In genomic region chr17:58535431-58535830, GRCh38 we compare ENCODE assay signal across 17 cellular contexts. TPM values are rescaled to one million over a fixed set of nuclear protein-coding genes. Genes with fewer than 3 reads are reported as not detected.
DNase-seq lines count a peak whose midpoint lies in the region; ATAC-seq, FAIRE-seq and TF ChIP-seq lines count a peak whose summit lies in the region.
"Had no signal": no experiment of that assay in that cellular context is flagged by ENCODE, and none has a peak within 500 bp of the region (broad histone marks: within the 10 kb centered on the region; RNA-seq: fewer than 3 reads in every experiment).

No MANE protein-coding gene starts in this region.

- FAIRE-seq in HTR-8/SVneo (lab: Jason Lieb, UNC) (peak; percentile 74), bronchial epithelial cell (lab: Jason Lieb, UNC) (no peak)
- FAIRE-seq: islet of Langerhans had no signal

- H3K4me3 ChIP-seq in bronchial epithelial cell (ENCODE audit: low read depth, low read length), result no peak overlapping the region
- H3K4me3 ChIP-seq: Peyer's patch had no signal

- ATAC-seq in GM19035 (IDR thresholded peaks at IDR 0.05; ENCODE audit: unreplicated experiment) (no peak), GM19023 (IDR thresholded peaks at IDR 0.05; ENCODE audit: unreplicated experiment) (no peak)
- ATAC-seq: effector memory CD8-positive, alpha-beta T cell had no signal

- DNase-seq in COLO829 (ENCODE audit: low spot score) (peak; percentile 71), HTR-8/SVneo (ENCODE audit: insufficient read length, low spot score) (no peak), bronchial epithelial cell (ENCODE audit: low read depth) (peak; percentile 32), myocyte (ENCODE audit: low read depth) (peak; percentile 80), dermis blood vessel endothelial cell (no peak), Ammon's horn (ENCODE audit: low spot score) (no peak)
- DNase-seq: activated gamma-delta T cell; effector memory CD8-positive, alpha-beta T cell; NCI-H2081 treated with DMSO at 0.1 percent for 48 hours; NCI-H69; Peyer's patch; T-helper 1 cell had no signal

- peaks cover 3% of the 10 kb centered on the region for H3K27me3 ChIP-seq in bronchial epithelial cell (ENCODE audit: control insufficient read depth, insufficient read depth, low read length)
- H3K27me3 ChIP-seq: Peyer's patch had no signal

- H3K36me3 ChIP-seq in bronchial epithelial cell (ENCODE audit: control insufficient read depth, insufficient read depth, low read length), result no peaks in the 10 kb centered on the region
- H3K36me3 ChIP-seq: brain microvascular endothelial cell, Peyer's patch had no signal

- TF ChIP-seq CTCF in bronchial epithelial cell (IDR thresholded peaks at IDR 0.05; ENCODE audit: insufficient read depth, low read length, severe bottlenecking), result no peak

RNA-seq across cellular contexts. Expression of gene MTMR4, which starts 21.0 kb away (rescaled TPM):
- total RNA-seq in bronchial epithelial cell (26.2 and 62.4 TPM in 2 replicates), myocyte (28.4 and 37.4 TPM in 2 replicates), dermis blood vessel endothelial cell (53.9 and 57.5 TPM in 2 replicates)
- 10.3 TPM for polyA plus RNA-seq in myocyte (2012)

RNA-seq across cellular contexts. Expression of gene HSF5, which starts 47.2 kb away (rescaled TPM):
- under 0.01 TPM in 1 of 2 replicates, not detected in the other for total RNA-seq in bronchial epithelial cell
- total RNA-seq in myocyte, result not detected in 2 replicates
- polyA plus RNA-seq in myocyte (2012), result not detected
- 0.05 and 0.17 TPM in 2 replicates for total RNA-seq in dermis blood vessel endothelial cell
- total RNA-seq: HT-29 had no signal

Comparison
In these comparisons a context has a peak if more than half of its experiments do, and no peak if none do; other contexts are left out.
1. DNase-seq: peak in COLO829 (single experiment), bronchial epithelial cell (single experiment) and myocyte (single experiment); none in HTR-8/SVneo (single experiment), dermis blood vessel endothelial cell (single experiment) and Ammon's horn (single experiment).